11 cellular contexts compared by ENCODE assay signal in genomic region chr4:2290488-2290887, GRCh38. TPM values are rescaled to one million over a fixed set of nuclear protein-coding genes. Genes with fewer than 3 reads are reported as not detected.
DNase-seq lines count a peak whose midpoint lies in the region; ATAC-seq, FAIRE-seq and TF ChIP-seq lines count a peak whose summit lies in the region.
"Had no signal": no experiment of that assay in that cellular context is flagged by ENCODE, and none has a peak within 500 bp of the region (broad histone marks: within the 10 kb centered on the region; RNA-seq: fewer than 3 reads in every experiment).

No MANE protein-coding gene starts in this region.

- H3K4me1 ChIP-seq in right atrium auricular region (no peaks in the 10 kb centered on the region), kidney (ENCODE audit: control insufficient read depth in 1 of 2, insufficient read depth in 1 of 2, low read depth in 1 of 2, low read length in 2 of 2) (peaks cover 0 to 4% of the 10 kb centered on the region in 2 donors), thymus (ENCODE audit: control insufficient read depth, insufficient read depth, low read length) (peaks cover 33% of the 10 kb centered on the region)

- H3K27me3 ChIP-seq in right atrium auricular region (no peaks in the 10 kb centered on the region), WERI-Rb-1 (ENCODE audit: insufficient read depth, low read depth, severe bottlenecking) (no peaks in the 10 kb centered on the region), thymus (ENCODE audit: control insufficient read depth, insufficient read depth) (no peaks in the 10 kb centered on the region)

- H3K36me3 ChIP-seq in right atrium auricular region (no peaks in the 10 kb centered on the region), WERI-Rb-1 (no peaks in the 10 kb centered on the region), kidney (ENCODE audit: control insufficient read depth in 1 of 2, insufficient read depth in 2 of 2, low read length in 2 of 2) (no peaks in the 10 kb centered on the region), thymus (ENCODE audit: control insufficient read depth, insufficient read depth) (no peaks in the 10 kb centered on the region)

- DNase-seq in cardiac septum (ENCODE audit: low spot score) (peak; percentile 51), right atrium auricular region (ENCODE audit: low spot score) (no peak), WERI-Rb-1 (peak; percentile 8), kidney (peak; percentile 71), putamen (ENCODE audit: low spot score) (no peak), kidney tubule cell (ENCODE audit: low spot score) (no peak)
- DNase-seq: HCEC 1CT, NCI-H2171, retina had no signal

- H3K4me3 ChIP-seq in right atrium auricular region = no peak overlapping the region
- no peak overlapping the region for H3K4me3 ChIP-seq in WERI-Rb-1 (ENCODE audit: low read depth, low read length)
- H3K4me3 ChIP-seq in kidney (ENCODE audit: low read length in 2 of 2) = no peak overlapping the region
- H3K4me3 ChIP-seq in thymus (ENCODE audit: low read length) = no peak overlapping the region

- 87% methylated on average over 9 of the region's 9 CpGs for WGBS in thymus

- no peak overlapping the region for H3K9ac ChIP-seq in kidney (ENCODE audit: low read length in 2 of 2)

- TF ChIP-seq CTCF in right atrium auricular region (IDR thresholded peaks at IDR 0.05) (no peak), WERI-Rb-1 (IDR thresholded peaks at IDR 0.05; ENCODE audit: low read depth, low read length) (no peak), kidney (IDR thresholded peaks at IDR 0.05; ENCODE audit: borderline replicate concordance, extremely low read depth, insufficient read depth) (no peak)

- intact Hi-C loops in cardiac septum (cut with DNase I) = no loop called here
- intact Hi-C loops in kidney (cut with DNase I) = no loop called here

- H3K27ac ChIP-seq in right atrium auricular region (no peak overlapping the region), WERI-Rb-1 (no peak overlapping the region), kidney (ENCODE audit: low read depth in 2 of 2, low read length in 2 of 2) (no peak overlapping the region), thymus (ENCODE audit: low read depth) (peak overlapping the region; percentile 91)

- no peak for FAIRE-seq in kidney (lab: Jason Lieb, UNC)

- H3K9me3 ChIP-seq in right atrium auricular region (no peaks in the 10 kb centered on the region), WERI-Rb-1 (ENCODE audit: severe bottlenecking) (peaks cover 3% of the 10 kb centered on the region), kidney (ENCODE audit: control insufficient read depth in 1 of 2, low read length in 2 of 2) (no peaks in the 10 kb centered on the region), thymus (ENCODE audit: control insufficient read depth) (no peaks in the 10 kb centered on the region)

- no peak for ATAC-seq in GM19455 (IDR thresholded peaks at IDR 0.05; ENCODE audit: unreplicated experiment)

RNA-seq across cellular contexts. Expression of gene MXD4, which starts 28.6 kb away (rescaled TPM):
- total RNA-seq in cardiac septum (37.9 TPM), right atrium auricular region (10 to 100 TPM; 33.4 to 34.9 TPM), kidney (84.8 TPM)
- polyA plus RNA-seq in kidney (ENCODE audit: insufficient read depth, low read depth, low replicate concordance) (49.8 TPM), thymus (72.7 TPM)

RNA-seq across cellular contexts. Expression of gene HAUS3, which starts 48.6 kb away (rescaled TPM):
- 5.6 TPM for total RNA-seq in cardiac septum
- 1 to 10 TPM; 3.7 to 4.1 TPM for total RNA-seq in right atrium auricular region
- total RNA-seq in kidney = 12.1 TPM
- polyA plus RNA-seq in kidney (ENCODE audit: insufficient read depth, low read depth, low replicate concordance) = 4.1 TPM
- polyA plus RNA-seq in thymus = 26.6 TPM

RNA-seq across cellular contexts. Expression of gene POLN, which starts 48.6 kb away (rescaled TPM):
- total RNA-seq in cardiac septum (2.3 TPM), right atrium auricular region (1 to 10 TPM; 1.3 to 2.8 TPM), kidney (3.8 TPM)
- polyA plus RNA-seq in kidney (ENCODE audit: insufficient read depth, low read depth, low replicate concordance) (1.3 TPM), thymus (2.9 TPM)

Comparison
In these comparisons a context has a peak if more than half of its experiments do, and no peak if none do; other contexts are left out.
1. DNase-seq: peak in cardiac septum (single experiment), WERI-Rb-1 (single experiment) and kidney (single experiment); none in right atrium auricular region (single experiment), putamen (single experiment) and kidney tubule cell (single experiment).